Comparison of ENCODE assay signal across 9 cellular contexts in genomic region chr16:55630774-55631173, GRCh38. TPM values are rescaled to one million over a fixed set of nuclear protein-coding genes. Genes with fewer than 3 reads are reported as not detected.
"Had no signal": no experiment of that assay in that cellular context is flagged by ENCODE, and none has a peak within 500 bp of the region (broad histone marks: within the 10 kb centered on the region; RNA-seq: fewer than 3 reads in every experiment).

No MANE protein-coding gene starts in this region.

- FAIRE-seq: G401.6, GM12878, GM12891, GM12892, GM18507, GM19239 had no signal

- ATAC-seq: GM12878 had no signal

- DNase-seq: GDM1, GF-D8 had no signal

- H3K4me3 ChIP-seq: GM12878 had no signal

RNA-seq across cellular contexts. Expression of gene SLC6A2, which starts 25.0 kb away (rescaled TPM):
- total RNA-seq: G401, GM12878 had no signal
- polyA plus RNA-seq: GM12878 had no signal
